ENCODE assay signal across 9 cellular contexts in the genomic region with DNA sequence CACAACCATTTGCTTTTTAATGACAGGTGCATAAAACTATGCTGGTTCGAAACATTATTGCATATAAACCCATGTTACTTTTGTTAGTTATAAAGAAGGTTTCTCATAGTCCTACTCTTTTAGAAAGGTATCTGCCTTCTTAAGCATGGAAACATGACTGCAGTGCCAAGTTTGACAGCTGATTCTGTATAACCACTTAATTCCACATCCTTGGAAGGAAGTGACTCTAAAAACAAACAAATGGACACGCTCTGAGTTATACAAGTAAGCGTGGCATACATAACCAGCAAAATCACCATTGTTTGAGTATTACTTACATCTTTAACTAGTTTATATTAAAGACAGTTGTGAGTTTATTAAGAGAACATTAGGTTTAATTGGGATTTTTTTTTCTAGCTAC.
"Had no signal": no experiment of that assay in that cellular context is flagged by ENCODE, and none has a peak within 500 bp of the region (broad histone marks: within the 10 kb centered on the region; RNA-seq: fewer than 3 reads in every experiment).

No MANE protein-coding gene starts in this region.

- DNase-seq: activated CD4-positive, alpha-beta T cell treated with anti-CD3 and anti-CD28 coated beads, Interleukin-2, amount 50 U/mL, for 4 hours; activated CD4-positive, CD25-positive, alpha-beta regulatory T cell treated with anti-CD3 and anti-CD28 coated beads, Interleukin-2, amount 50 U/mL, for 72 hours; activated effector memory CD4-positive, alpha-beta T cell treated with Interleukin-2 at 50 U/mL for 16 hours; activated T-cell treated with anti-CD3 and anti-CD28 coated beads, Interleukin-2, amount 50 U/mL, for 1 hour; left cardiac atrium; natural killer cell; stimulated activated naive CD4-positive, alpha-beta T cell treated with Interleukin-2 at 50 U/mL for 16 hours; T-helper 9 cell had no signal

- ATAC-seq: left cardiac atrium, natural killer cell, sciatic nerve had no signal
